In genomic region chr10:71342850-71343773, GRCh38 we compare ENCODE assay signal across 13 cellular contexts. TPM values are rescaled to one million over a fixed set of nuclear protein-coding genes. Genes with fewer than 3 reads are reported as not detected.
DNase-seq lines count a peak whose midpoint lies in the region; ATAC-seq lines count a peak whose summit lies in the region.
"Had no signal": no experiment of that assay in that cellular context is flagged by ENCODE, and none has a peak within 500 bp of the region (broad histone marks: within the 10 kb centered on the region; RNA-seq: fewer than 3 reads in every experiment).

No MANE protein-coding gene starts in this region.

- no peaks in the 10 kb centered on the region for H3K27me3 Mint-ChIP-seq in effector memory CD8-positive, alpha-beta T cell
- H3K27me3 Mint-ChIP-seq: activated T-helper 17 cell treated with anti-CD3 and anti-CD28 coated beads, Interleukin-2, amount 50 U/mL, for 72 hours; central memory CD8-positive, alpha-beta T cell had no signal

- H3K9me3 Mint-ChIP-seq in effector memory CD8-positive, alpha-beta T cell: no peaks in the 10 kb centered on the region
- H3K9me3 Mint-ChIP-seq: activated T-helper 17 cell treated with anti-CD3 and anti-CD28 coated beads, Interleukin-2, amount 50 U/mL, for 72 hours; central memory CD8-positive, alpha-beta T cell had no signal

- peak; percentile 47 for DNase-seq in HT-29 (ENCODE audit: low spot score)
- DNase-seq in SKM-1 treated with dmso at 0.1 percent for 144 hours (lab: John Stamatoyannopoulos, UW; ENCODE audit: unreplicated experiment): peak; percentile 91
- DNase-seq in kidney tubule cell (ENCODE audit: low spot score): peak; percentile 13
- DNase-seq in superior temporal gyrus (ENCODE audit: extremely low spot score): peak; percentile 55
- DNase-seq in effector memory CD8-positive, alpha-beta T cell: no peak
- DNase-seq in EL: no peak
- DNase-seq: GOT3; heart left ventricle; NCI-H146; stimulated activated CD4-positive, alpha-beta T cell treated with anti-CD3 and anti-CD28 coated beads, Interleukin-12 subunit alpha, Interleukin-12 subunit beta, amount 100 ng/mL, for 4 hours had no signal

- ATAC-seq in GM21723 (IDR thresholded peaks at IDR 0.05; ENCODE audit: unreplicated experiment): no peak
- ATAC-seq in effector memory CD8-positive, alpha-beta T cell (replicated peaks): no peak
- ATAC-seq: activated T-helper 17 cell treated with anti-CD3 and anti-CD28 coated beads, Interleukin-2, amount 50 U/mL, for 72 hours had no signal

- H3K36me3 Mint-ChIP-seq in effector memory CD8-positive, alpha-beta T cell (ENCODE audit: insufficient read depth): peaks cover 5% of the 10 kb centered on the region

- H3K27ac Mint-ChIP-seq in effector memory CD8-positive, alpha-beta T cell: no peak overlapping the region
- H3K27ac Mint-ChIP-seq: activated T-helper 17 cell treated with anti-CD3 and anti-CD28 coated beads, Interleukin-2, amount 50 U/mL, for 72 hours had no signal

- no peak overlapping the region for H3K4me3 Mint-ChIP-seq in effector memory CD8-positive, alpha-beta T cell
- H3K4me3 Mint-ChIP-seq: activated T-helper 17 cell treated with anti-CD3 and anti-CD28 coated beads, Interleukin-2, amount 50 U/mL, for 72 hours; central memory CD8-positive, alpha-beta T cell had no signal

- peaks cover 1 to 8% of the 10 kb centered on the region in 2 donors for H3K4me1 Mint-ChIP-seq in effector memory CD8-positive, alpha-beta T cell (ENCODE audit: low read depth in 2 of 2)
- H3K4me1 Mint-ChIP-seq: activated T-helper 17 cell treated with anti-CD3 and anti-CD28 coated beads, Interleukin-2, amount 50 U/mL, for 72 hours had no signal

RNA-seq across cellular contexts. Expression of gene SLC29A3, which starts 24.1 kb away (rescaled TPM):
- 4.1 and 4.4 TPM in 2 replicates for total RNA-seq in HT-29 (2014; rRNA removed; shearing (Covaris generic))

RNA-seq across cellular contexts. Expression of gene CDH23, which starts 53.6 kb away (rescaled TPM):
- total RNA-seq in HT-29 (2014; rRNA removed; shearing (Covaris generic)): 0.05 and 0.63 TPM in 2 replicates

Comparison
In these comparisons a context has a peak if more than half of its experiments do, and no peak if none do; other contexts are left out.
1. DNase-seq: peak in HT-29 (single experiment), SKM-1 treated with dmso at 0.1 percent for 144 hours (single experiment), kidney tubule cell (single experiment) and superior temporal gyrus (single experiment); none in effector memory CD8-positive, alpha-beta T cell (0 of 3) and EL (single experiment).